In genomic region chr4:100679926-100680325, GRCh38 we compare ENCODE assay signal across 12 cellular contexts.
"Had no signal": no experiment of that assay in that cellular context is flagged by ENCODE, and none has a peak within 500 bp of the region (broad histone marks: within the 10 kb centered on the region; RNA-seq: fewer than 3 reads in every experiment).

No MANE protein-coding gene starts in this region.

- H3K36me3 ChIP-seq: gastroesophageal sphincter, heart right ventricle, ovary, spleen, thoracic aorta had no signal

- H3K27ac ChIP-seq: gastroesophageal sphincter, heart right ventricle, ovary, spleen, thoracic aorta had no signal

- DNase-seq: activated CD4-positive, alpha-beta memory T cell treated with anti-CD3 and anti-CD28 coated beads for 36 hours; activated CD4-positive, alpha-beta T cell treated with anti-CD3 and anti-CD28 coated beads for 36 hours; activated CD8-positive, alpha-beta memory T cell treated with anti-CD3 and anti-CD28 coated beads, Interleukin-2, amount 10 ng/mL, durations not matched to agents 7 days and 5 days; activated naive CD4-positive, alpha-beta T cell treated with anti-CD3 and anti-CD28 coated beads, Interleukin-2, amount 10 ng/mL, durations not matched to agents 7 days and 5 days; activated T-cell treated with anti-CD3 and anti-CD28 coated beads, Interleukin-2, amount 50 U/mL, for 1 hour; heart right ventricle; mammary epithelial cell; naive B cell; ovary had no signal

- H3K4me1 ChIP-seq: gastroesophageal sphincter, spleen had no signal

- H3K4me3 ChIP-seq: gastroesophageal sphincter, heart right ventricle, ovary, spleen, thoracic aorta had no signal

- H3K27me3 ChIP-seq: gastroesophageal sphincter, heart right ventricle, ovary, spleen had no signal

- H3K9me3 ChIP-seq: gastroesophageal sphincter, ovary, spleen, thoracic aorta had no signal
